ENCODE assay signal across 8 cellular contexts in genomic region chr2:240564571-240565266, GRCh38. TPM values are rescaled to one million over a fixed set of nuclear protein-coding genes. Genes with fewer than 3 reads are reported as not detected.
DNase-seq lines count a peak whose midpoint lies in the region; ATAC-seq, FAIRE-seq and TF ChIP-seq lines count a peak whose summit lies in the region.

No MANE protein-coding gene starts in this region.

- peak overlapping the region; percentile 93 for H3K27ac ChIP-seq in SU-DHL-6 (ENCODE audit: low read depth, low read length)
- peak overlapping the region in 3 of 4 donors; percentile 67 to 95 (median 90) for H3K27ac ChIP-seq in pancreas

- FAIRE-seq in GM12891 (lab: Jason Lieb, UNC): no peak
- FAIRE-seq in pancreas (lab: Jason Lieb, UNC): no peak

- H3K4me1 Mint-ChIP-seq in chondrocyte (ENCODE audit: low read depth): peaks cover 41% of the 10 kb centered on the region

- H3K4me3 ChIP-seq in SU-DHL-6 (ENCODE audit: insufficient read depth, low read length, poor library complexity, severe bottlenecking) (no peak overlapping the region), pancreas (no peak overlapping the region)

- no peak overlapping the region for H3K27ac Mint-ChIP-seq in chondrocyte (ENCODE audit: unreplicated experiment)

- no peak overlapping the region for H2AFZ ChIP-seq in SU-DHL-6 (ENCODE audit: low read depth, low read length, severe bottlenecking)

- peak overlapping the region; percentile 73; the same call in 1 of the 2 replicates for H3K9ac ChIP-seq in SU-DHL-6 (ENCODE audit: low read length)

- TF ChIP-seq CTCF in SU-DHL-6 (IDR thresholded peaks at IDR 0.05; ENCODE audit: insufficient read depth, low read length, poor library complexity, severe bottlenecking): no peak
- TF ChIP-seq CTCF in chondrocyte (IDR thresholded peaks at IDR 0.05): peak; percentile 19
- TF ChIP-seq CTCF in pancreas (IDR thresholded peaks at IDR 0.05): no peak

- H4K20me1 ChIP-seq in SU-DHL-6 (ENCODE audit: low read depth, low read length): no peaks in the 10 kb centered on the region

- peaks cover 24% of the 10 kb centered on the region for H3K79me2 ChIP-seq in SU-DHL-6 (ENCODE audit: insufficient read depth, low read length)

- H3K4me2 ChIP-seq in SU-DHL-6 (ENCODE audit: low read depth, low read length, poor library complexity, severe bottlenecking): peak overlapping the region; percentile 93

- 78 to 79% methylated on average over 9 of the region's 9 CpGs for WGBS in pancreas, 2 donors

- H3K4me3 Mint-ChIP-seq in chondrocyte (ENCODE audit: unreplicated experiment): no peak overlapping the region

- no peaks in the 10 kb centered on the region for H3K9me3 ChIP-seq in SU-DHL-6 (ENCODE audit: insufficient read depth, low read length)
- H3K9me3 ChIP-seq in pancreas: no peaks in the 10 kb centered on the region

- DNase-seq in GM12891 (ENCODE audit: insufficient read length, low spot score) (no peak), chondrocyte (ENCODE audit: low spot score) (peak; percentile 59), pancreas (peak in 3 of 6 donors; percentile 14 to 30 (median 29)), NCI-H1436 (lab: John Stamatoyannopoulos, UW) (no peak)

- no peaks in the 10 kb centered on the region for H3K27me3 Mint-ChIP-seq in chondrocyte (ENCODE audit: low read depth)

- no peaks in the 10 kb centered on the region for H3K9me3 Mint-ChIP-seq in chondrocyte (ENCODE audit: low read depth)

- no peaks in the 10 kb centered on the region for H3K36me3 Mint-ChIP-seq in chondrocyte (ENCODE audit: low read depth)

- TF ChIP-seq POLR2A in GM12891 (IDR thresholded peaks at IDR 0.05; ENCODE audit: low read depth, low read length): 0 out of 2 replicates have a peak, but pooled peaks have one; percentile 5

- H3K9me2 ChIP-seq in SU-DHL-6 (replicated peaks; ENCODE audit: insufficient read depth, low read length): no peaks in the 10 kb centered on the region

- ATAC-seq in pancreas (no peak), GM18909 (IDR thresholded peaks at IDR 0.05; ENCODE audit: poor library complexity, unreplicated experiment) (no peak), HG02759 (IDR thresholded peaks at IDR 0.05; ENCODE audit: unreplicated experiment) (no peak), GM18858 (IDR thresholded peaks at IDR 0.05; ENCODE audit: unreplicated experiment) (no peak)

- intact Hi-C loops in pancreas (cut with DNase I): no loop called here

- H3K36me3 ChIP-seq in SU-DHL-6 (ENCODE audit: low read length) (no peaks in the 10 kb centered on the region), pancreas (no peaks in the 10 kb centered on the region)

- H3K27me3 ChIP-seq in SU-DHL-6 (ENCODE audit: low read length) (no peaks in the 10 kb centered on the region), pancreas (no peaks in the 10 kb centered on the region)

- peaks cover 32% of the 10 kb centered on the region for H3F3A ChIP-seq in SU-DHL-6 (ENCODE audit: insufficient read depth)

- H3K4me1 ChIP-seq in pancreas: peaks cover 14 to 38% (median 37%) of the 10 kb centered on the region in 3 donors

TF ChIP-seq in GM12891, 5 proteins besides CTCF, POLR2A, EP300 and RAD21:
- TF ChIP-seq PAX5 (IDR thresholded peaks at IDR 0.05; ENCODE audit: insufficient read depth, low read length, severe bottlenecking): no peak
- TF ChIP-seq TAF1 (IDR thresholded peaks at IDR 0.05; ENCODE audit: low read depth, low read length): no peak
- 0 out of 2 replicates have a peak, but pooled peaks have one; percentile 35 for TF ChIP-seq POLR2AphosphoS5 (IDR thresholded peaks at IDR 0.05; ENCODE audit: low read depth, low read length)
- TF ChIP-seq SPI1 (IDR thresholded peaks at IDR 0.05; ENCODE audit: low read depth, low read length): no peak
- TF ChIP-seq POU2F2 (IDR thresholded peaks at IDR 0.05; ENCODE audit: low read depth, low read length): 0 out of 2 replicates have a peak, but pooled peaks have one; percentile 24

RNA-seq across cellular contexts. Expression of gene RNPEPL1, which starts 3.6 kb away (rescaled TPM):
- polyA plus RNA-seq in GM12891 (2012; ENCODE audit: low read depth, missing spikeins): 26.9 TPM
- total RNA-seq in chondrocyte (54.9 to 63.2 TPM (median 61.3 TPM) in 3 replicates), pancreas (10 to 100 TPM; 37.1 to 48.5 (median 39.6) TPM)
- polyA plus RNA-seq in pancreas: 100 to 1,000 TPM in 1 of 2 donors, 10 to 100 TPM in 1; 80.3 to 195 TPM

RNA-seq across cellular contexts. Expression of gene DUSP28, which starts 4.6 kb away (rescaled TPM):
- 6.9 TPM for polyA plus RNA-seq in GM12891 (2012; ENCODE audit: low read depth, missing spikeins)
- total RNA-seq in chondrocyte (3.4 to 4.7 TPM (median 3.7 TPM) in 3 replicates), pancreas (1 to 10 TPM; 1.6 to 3.5 (median 2.4) TPM)
- 1 to 10 TPM; 2.6 to 5.0 TPM for polyA plus RNA-seq in pancreas

RNA-seq across cellular contexts. Expression of gene ANKMY1, which starts 6.9 kb away (rescaled TPM):
- polyA plus RNA-seq in GM12891 (2012; ENCODE audit: low read depth, missing spikeins): 8.3 TPM
- total RNA-seq in chondrocyte: 9.5 to 20.6 TPM (median 10.8 TPM) in 3 replicates
- total RNA-seq in pancreas: 10 to 100 TPM in 4 of 6 donors, 1 to 10 TPM in 2; 6.9 to 11.8 (median 10.3) TPM
- polyA plus RNA-seq in pancreas: 10 to 100 TPM; 11.3 to 20.1 TPM

RNA-seq across cellular contexts. Expression of gene CAPN10, which starts 21.8 kb away (rescaled TPM):
- polyA plus RNA-seq in GM12891 (2012; ENCODE audit: low read depth, missing spikeins): 15.6 TPM
- total RNA-seq in chondrocyte (22.0 to 29.4 TPM (median 22.7 TPM) in 3 replicates), pancreas (10 to 100 TPM in 3 of 6 donors, 1 to 10 TPM in 3; 8.6 to 19.0 (median 10.9) TPM)
- polyA plus RNA-seq in pancreas: 10 to 100 TPM; 47.0 to 49.3 TPM
